ENCODE assay signal across 25 cellular contexts in the genomic region with DNA sequence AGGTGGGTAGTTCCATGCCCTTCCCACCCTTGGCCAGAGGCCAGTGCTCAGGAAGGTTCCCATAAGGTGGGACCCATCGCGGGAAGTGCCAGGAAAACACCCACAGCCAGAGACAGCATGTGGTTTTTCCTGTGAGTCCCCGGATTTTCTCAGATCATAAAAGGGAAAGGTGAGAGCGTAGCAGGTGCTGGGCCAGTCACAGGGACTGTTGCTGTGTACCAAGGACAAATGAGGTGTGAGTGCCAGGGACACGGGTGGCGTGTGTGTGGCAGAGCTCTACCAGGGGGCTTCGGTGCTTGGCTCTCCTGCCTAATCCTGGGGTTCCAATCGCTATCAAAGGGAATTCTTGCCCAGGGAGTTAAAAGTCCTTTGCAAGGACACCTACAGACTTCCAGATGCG.
A peak's percentile ranks its signal among the peaks of the same experiment; 100 is the strongest.
DNase-seq lines count a peak whose midpoint lies in the region; ATAC-seq, FAIRE-seq and TF ChIP-seq lines count a peak whose summit lies in the region.
"Had no signal": no experiment of that assay in that cellular context is flagged by ENCODE, and none has a peak within 500 bp of the region (broad histone marks: within the 10 kb centered on the region; RNA-seq: fewer than 3 reads in every experiment).

No MANE protein-coding gene starts in this region.

- H3K9me3 Mint-ChIP-seq in neural crest cell, result no peaks in the 10 kb centered on the region
- H3K9me3 Mint-ChIP-seq: CD4-positive, CD25-positive, alpha-beta regulatory T cell; CD8-positive, alpha-beta T cell; HFFc6 had no signal

- H3K36me3 ChIP-seq in kidney (ENCODE audit: control insufficient read depth in 1 of 2, insufficient read depth in 2 of 2, low read length in 2 of 2) (no peaks in the 10 kb centered on the region), upper lobe of right lung (no peaks in the 10 kb centered on the region), suprapubic skin (no peaks in the 10 kb centered on the region)
- H3K36me3 ChIP-seq: BLaER1, HAP-1 had no signal

- H3K9ac ChIP-seq in kidney (ENCODE audit: low read length in 2 of 2), result no peak overlapping the region
- H3K9ac ChIP-seq: BLaER1 had no signal

- TF ChIP-seq POLR2A in suprapubic skin (IDR thresholded peaks at IDR 0.05), result no peak

- no peak for TF ChIP-seq CTCF in kidney (IDR thresholded peaks at IDR 0.05; ENCODE audit: borderline replicate concordance, extremely low read depth, insufficient read depth)
- TF ChIP-seq CTCF in neural crest cell (conservative IDR thresholded peaks at IDR 0.05), result no peak
- TF ChIP-seq CTCF in upper lobe of right lung (IDR thresholded peaks at IDR 0.05), result no peak
- no peak for TF ChIP-seq CTCF in suprapubic skin (IDR thresholded peaks at IDR 0.05)

- H3K27me3 ChIP-seq in upper lobe of right lung (no peaks in the 10 kb centered on the region), suprapubic skin (no peaks in the 10 kb centered on the region)
- H3K27me3 ChIP-seq: BLaER1 had no signal

- H3K27ac ChIP-seq in kidney (ENCODE audit: low read depth in 2 of 2, low read length in 2 of 2) (no peak overlapping the region), upper lobe of right lung (no peak overlapping the region), suprapubic skin (no peak overlapping the region)
- H3K27ac ChIP-seq: 22Rv1, BLaER1, C4-2B had no signal

- no peak for TF ChIP-seq EP300 in suprapubic skin (IDR thresholded peaks at IDR 0.05)

- DNase-seq in NCI-H2107 treated with DMSO at 0.1 percent for 48 hours (lab: John Stamatoyannopoulos, UW; ENCODE audit: unreplicated experiment) (peak; percentile 47), NCI-H2107 (lab: John Stamatoyannopoulos, UW) (no peak), kidney (peak; percentile 35), neural crest cell (ENCODE audit: low read depth, low spot score) (no peak), upper lobe of right lung (no peak), suprapubic skin (ENCODE audit: low spot score in 2 of 2) (no peak), SW 1271 (lab: John Stamatoyannopoulos, UW) (no peak)
- DNase-seq: Caco-2; CD4-positive, CD25-positive, alpha-beta regulatory T cell; CD8-positive, alpha-beta T cell; DMS79; EL; GDM1; GOT3; HFFc6 had no signal

- intact Hi-C loops in kidney (cut with DNase I), result no loop called here
- intact Hi-C loops in upper lobe of right lung (cut with DNase I), result no loop called here

- H3K9me3 ChIP-seq in kidney (ENCODE audit: control insufficient read depth in 1 of 2, low read length in 2 of 2) (no peaks in the 10 kb centered on the region), upper lobe of right lung (no peaks in the 10 kb centered on the region), suprapubic skin (no peaks in the 10 kb centered on the region)
- H3K9me3 ChIP-seq: BLaER1, Caco-2, HAP-1 had no signal

- no peaks in the 10 kb centered on the region for H3K4me1 ChIP-seq in kidney (ENCODE audit: control insufficient read depth in 1 of 2, insufficient read depth in 1 of 2, low read depth in 1 of 2, low read length in 2 of 2)
- H3K4me1 ChIP-seq in upper lobe of right lung, result no peaks in the 10 kb centered on the region
- peaks cover 5% of the 10 kb centered on the region for H3K4me1 ChIP-seq in suprapubic skin
- H3K4me1 ChIP-seq: BLaER1, Caco-2, HAP-1 had no signal

- FAIRE-seq in kidney (lab: Jason Lieb, UNC), result no peak
- FAIRE-seq: A204.1, GM12878, GM18507, H54 had no signal

- no peak overlapping the region for H3K4me3 ChIP-seq in kidney (ENCODE audit: low read length in 2 of 2)
- H3K4me3 ChIP-seq in upper lobe of right lung, result no peak overlapping the region
- no peak overlapping the region for H3K4me3 ChIP-seq in suprapubic skin
- H3K4me3 ChIP-seq: BLaER1, GM12878, HAP-1 had no signal

- H3K4me1 Mint-ChIP-seq in neural crest cell, result no peaks in the 10 kb centered on the region
- H3K4me1 Mint-ChIP-seq: B cell; CD4-positive, CD25-positive, alpha-beta regulatory T cell had no signal

- WGBS in suprapubic skin, result 83% methylated on average over 9 of the region's 9 CpGs

- no peaks in the 10 kb centered on the region for H3K36me3 Mint-ChIP-seq in neural crest cell (ENCODE audit: low read depth)
- H3K36me3 Mint-ChIP-seq: CD4-positive, CD25-positive, alpha-beta regulatory T cell; CD8-positive, alpha-beta T cell had no signal

- H3K27me3 Mint-ChIP-seq in neural crest cell (ENCODE audit: low read depth), result no peaks in the 10 kb centered on the region

- ATAC-seq in upper lobe of right lung (peak; percentile 11), HG03565 (IDR thresholded peaks at IDR 0.05; ENCODE audit: unreplicated experiment) (no peak)
- ATAC-seq: CD8-positive, alpha-beta T cell; GM12878 had no signal

- peak overlapping the region; percentile 65 for H3K27ac Mint-ChIP-seq in neural crest cell (ENCODE audit: unreplicated experiment)
- H3K27ac Mint-ChIP-seq: B cell; CD4-positive, CD25-positive, alpha-beta regulatory T cell; CD8-positive, alpha-beta T cell; HFFc6 had no signal

- no peak overlapping the region for H3K4me3 Mint-ChIP-seq in neural crest cell
- H3K4me3 Mint-ChIP-seq: B cell; CD4-positive, CD25-positive, alpha-beta regulatory T cell; CD8-positive, alpha-beta T cell; HFFc6 had no signal

Comparison
In these comparisons a context has a peak if more than half of its experiments do, and no peak if none do; other contexts are left out.
1. DNase-seq: peak in NCI-H2107 treated with DMSO at 0.1 percent for 48 hours (single experiment) and kidney (single experiment); none in NCI-H2107 (single experiment), neural crest cell (single experiment), upper lobe of right lung (single experiment), suprapubic skin (0 of 2) and SW 1271 (0 of 2).